ENCODE assay signal across 1 cellular context in genomic region chr16:2499890-2500633, GRCh38.
TF ChIP-seq lines count a peak whose summit lies in the region.

No MANE protein-coding gene starts in this region.

TF ChIP-seq in H1, 55 proteins besides CTCF, POLR2A, EP300 and RAD21:
- TF ChIP-seq CHD2 (IDR thresholded peaks at IDR 0.05; ENCODE audit: low read length) (no peak), JUND (IDR thresholded peaks at IDR 0.05; ENCODE audit: low read length) (no peak), SRF (IDR thresholded peaks at IDR 0.05; ENCODE audit: low read depth, low read length) (no peak), RBBP5 (IDR thresholded peaks at IDR 0.05; ENCODE audit: borderline replicate concordance, low read depth, low read length) (no peak), SIRT6 (IDR thresholded peaks at IDR 0.05; ENCODE audit: low read length) (no peak), EGR1 (IDR thresholded peaks at IDR 0.05; ENCODE audit: borderline replicate concordance, low read depth, low read length) (no peak), FOSL1 (IDR thresholded peaks at IDR 0.05; ENCODE audit: insufficient read depth, low read depth, low read length) (no peak), POLR2AphosphoS5 (IDR thresholded peaks at IDR 0.05; ENCODE audit: low read depth, low read length) (no peak), TEAD4 (IDR thresholded peaks at IDR 0.05; ENCODE audit: low read depth, low read length) (no peak), SP4 (IDR thresholded peaks at IDR 0.05; ENCODE audit: low read length) (no peak), KDM5A (IDR thresholded peaks at IDR 0.05; ENCODE audit: low read length) (no peak), CHD1 (IDR thresholded peaks at IDR 0.05; ENCODE audit: low read depth, low read length) (no peak), NRF1 (IDR thresholded peaks at IDR 0.05; ENCODE audit: low read depth, low read length) (no peak), CBX5 (IDR thresholded peaks at IDR 0.05; ENCODE audit: low read depth, low read length) (no peak), SUZ12 (IDR thresholded peaks at IDR 0.05; ENCODE audit: low read length) (no peak), YY1 (IDR thresholded peaks at IDR 0.05; ENCODE audit: low read depth, low read length) (no peak), BRCA1 (IDR thresholded peaks at IDR 0.05; ENCODE audit: low read depth, low read length) (no peak), RNF2 (IDR thresholded peaks at IDR 0.05; ENCODE audit: borderline replicate concordance, low read depth, low read length, missing control alignments, poor library complexity, severe bottlenecking) (no peak)
